Comparison of ENCODE assay signal across 25 cellular contexts in the genomic region with DNA sequence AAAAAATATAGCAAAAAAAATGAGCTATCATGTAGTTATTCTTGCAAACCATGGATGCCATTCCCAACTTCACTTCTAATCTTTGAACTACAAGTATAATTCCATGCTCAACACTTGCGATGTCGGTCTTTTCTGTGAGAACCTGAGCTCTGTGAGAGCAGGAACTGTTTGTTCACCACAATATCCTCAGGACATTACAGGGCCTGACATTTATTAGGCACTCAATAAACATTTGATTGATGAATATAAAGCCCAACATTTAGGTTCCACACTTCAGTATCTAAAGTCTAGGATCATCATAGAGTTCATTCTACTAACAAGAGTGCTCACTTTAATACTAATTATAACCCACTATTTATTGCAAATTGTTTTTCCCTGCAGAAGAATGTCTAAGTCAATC.
A peak's percentile ranks its signal among the peaks of the same experiment; 100 is the strongest.
DNase-seq lines count a peak whose midpoint lies in the region; ATAC-seq, FAIRE-seq and TF ChIP-seq lines count a peak whose summit lies in the region.
"Had no signal": no experiment of that assay in that cellular context is flagged by ENCODE, and none has a peak within 500 bp of the region (broad histone marks: within the 10 kb centered on the region; RNA-seq: fewer than 3 reads in every experiment).

No MANE protein-coding gene starts in this region.

- no peak for FAIRE-seq in kidney (lab: Jason Lieb, UNC)
- FAIRE-seq: GM12891 had no signal

- H3K27ac ChIP-seq in GM23338 (ENCODE audit: low read depth) = no peak overlapping the region
- H3K27ac ChIP-seq in mesendoderm (ENCODE audit: low read depth, low read length) = no peak overlapping the region
- no peak overlapping the region for H3K27ac ChIP-seq in lower lobe of right lung
- H3K27ac ChIP-seq in kidney (ENCODE audit: low read depth in 2 of 2, low read length in 2 of 2) = no peak overlapping the region
- H3K27ac ChIP-seq: BLaER1 had no signal

- H2BK15ac ChIP-seq in mesendoderm (replicated peaks; ENCODE audit: low read depth) = no peak overlapping the region

- H4K20me1 ChIP-seq in GM23338 (replicated peaks; ENCODE audit: insufficient read depth) (no peaks in the 10 kb centered on the region), Loucy (ENCODE audit: insufficient read depth, low read length, poor library complexity, severe bottlenecking) (no peaks in the 10 kb centered on the region)
- H4K20me1 ChIP-seq: BLaER1 had no signal

- no peaks in the 10 kb centered on the region for H3K79me1 ChIP-seq in mesendoderm (ENCODE audit: low read length)

- H3K9ac ChIP-seq in Loucy (ENCODE audit: low read depth, low read length, poor library complexity, severe bottlenecking) (no peak overlapping the region), mesendoderm (ENCODE audit: low read length) (no peak overlapping the region), kidney (ENCODE audit: low read length in 2 of 2) (no peak overlapping the region)
- H3K9ac ChIP-seq: BLaER1 had no signal

- H3K56ac ChIP-seq in mesendoderm (ENCODE audit: low read length) = peak overlapping the region; percentile 30

- H2BK5ac ChIP-seq in mesendoderm (ENCODE audit: low read length) = no peak overlapping the region

- H3K79me2 ChIP-seq in GM23338 (replicated peaks; ENCODE audit: insufficient read depth) = no peaks in the 10 kb centered on the region
- no peaks in the 10 kb centered on the region for H3K79me2 ChIP-seq in Loucy (ENCODE audit: insufficient read depth, low read length)
- H3K79me2 ChIP-seq in mesendoderm (ENCODE audit: control insufficient read depth, insufficient read depth, low read length) = no peaks in the 10 kb centered on the region

- H3K27me3 ChIP-seq in GM23338 (ENCODE audit: insufficient read depth) = no peaks in the 10 kb centered on the region
- no peaks in the 10 kb centered on the region for H3K27me3 ChIP-seq in Loucy (ENCODE audit: insufficient read depth, low read length, poor library complexity, severe bottlenecking)
- no peaks in the 10 kb centered on the region for H3K27me3 ChIP-seq in mesendoderm (ENCODE audit: insufficient read depth, low read length, poor library complexity)
- H3K27me3 ChIP-seq in lower lobe of right lung (ENCODE audit: low read depth) = no peaks in the 10 kb centered on the region
- H3K27me3 ChIP-seq: BE2C, BLaER1 had no signal

- H3K4me3 ChIP-seq in GM23338 (no peak overlapping the region), Loucy (ENCODE audit: low read length, poor library complexity, severe bottlenecking) (no peak overlapping the region), mesendoderm (ENCODE audit: low read length) (no peak overlapping the region), lower lobe of right lung (no peak overlapping the region), kidney (ENCODE audit: low read length in 2 of 2) (no peak overlapping the region)
- H3K4me3 ChIP-seq: BLaER1 had no signal

- H2AK5ac ChIP-seq in mesendoderm (ENCODE audit: low read length) = no peak overlapping the region

- H3K4ac ChIP-seq in mesendoderm (ENCODE audit: low read depth, low read length) = no peak overlapping the region

- H4K5ac ChIP-seq in mesendoderm (ENCODE audit: low read length) = no peak overlapping the region

- H3K4me1 ChIP-seq in GM23338 (ENCODE audit: insufficient read depth) (peaks cover 10% of the 10 kb centered on the region; the same call in 1 of the 2 replicates), Loucy (ENCODE audit: insufficient read depth, low read length, poor library complexity, severe bottlenecking) (peaks cover 20% of the 10 kb centered on the region), mesendoderm (ENCODE audit: control insufficient read depth, low read depth, low read length) (no peaks in the 10 kb centered on the region), lower lobe of right lung (no peaks in the 10 kb centered on the region), kidney (ENCODE audit: control insufficient read depth in 1 of 2, insufficient read depth in 1 of 2, low read depth in 1 of 2, low read length in 2 of 2) (no peaks in the 10 kb centered on the region)
- H3K4me1 ChIP-seq: BE2C had no signal

- WGBS in mesendoderm (ENCODE audit: extremely low coverage, insufficient coverage, low lambda C conversion rate) = no CpG with 5 or more reads among the region's 2 CpGs

- H3K36me3 ChIP-seq in GM23338 (ENCODE audit: insufficient read depth) = no peaks in the 10 kb centered on the region
- no peaks in the 10 kb centered on the region for H3K36me3 ChIP-seq in Loucy (ENCODE audit: insufficient read depth, low read length)
- H3K36me3 ChIP-seq in mesendoderm (ENCODE audit: control insufficient read depth, insufficient read depth, low read length) = no peaks in the 10 kb centered on the region
- H3K36me3 ChIP-seq in lower lobe of right lung = no peaks in the 10 kb centered on the region
- no peaks in the 10 kb centered on the region for H3K36me3 ChIP-seq in kidney (ENCODE audit: control insufficient read depth in 1 of 2, insufficient read depth in 2 of 2, low read length in 2 of 2)
- H3K36me3 ChIP-seq: BE2C, BLaER1 had no signal

- H3K9me2 ChIP-seq in GM23338 (ENCODE audit: insufficient read depth) (no peaks in the 10 kb centered on the region), Loucy (replicated peaks; ENCODE audit: low read depth, low read length) (no peaks in the 10 kb centered on the region)

- ATAC-seq in GM23338 (no peak), lower lobe of right lung (no peak)
- ATAC-seq in stimulated activated naive CD8-positive, alpha-beta T cell treated with anti-CD3 and anti-CD28 coated beads, Interleukin-15, amount 100 ng/mL, for 72 hours = no peak

- no peak overlapping the region for H3K18ac ChIP-seq in mesendoderm (ENCODE audit: low read length)

- H3F3A ChIP-seq in GM23338 (replicated peaks; ENCODE audit: low read depth) (no peaks in the 10 kb centered on the region), Loucy (ENCODE audit: low read depth) (no peaks in the 10 kb centered on the region)

- no peak overlapping the region for H3K23ac ChIP-seq in mesendoderm (ENCODE audit: low read length)

- H3K27ac Mint-ChIP-seq in GM23338 = no peak overlapping the region
- no peak overlapping the region for H3K27ac Mint-ChIP-seq in stimulated activated naive CD8-positive, alpha-beta T cell treated with anti-CD3 and anti-CD28 coated beads, Interleukin-15, amount 100 ng/mL, for 72 hours
- H3K27ac Mint-ChIP-seq: CD14-positive monocyte; CD4-positive, alpha-beta memory T cell; CD4-positive, CD25-positive, alpha-beta regulatory T cell; CD8-positive, alpha-beta memory T cell had no signal

- H3K4me1 Mint-ChIP-seq in GM23338 = peaks cover 14% of the 10 kb centered on the region
- no peaks in the 10 kb centered on the region for H3K4me1 Mint-ChIP-seq in stimulated activated naive CD8-positive, alpha-beta T cell treated with anti-CD3 and anti-CD28 coated beads, Interleukin-15, amount 100 ng/mL, for 72 hours
- H3K4me1 Mint-ChIP-seq: CD4-positive, alpha-beta memory T cell; CD4-positive, CD25-positive, alpha-beta regulatory T cell; CD8-positive, alpha-beta memory T cell had no signal

- H2AFZ ChIP-seq in GM23338 = no peak overlapping the region
- H2AFZ ChIP-seq in Loucy (ENCODE audit: low read length) = no peak overlapping the region

- no peak for DNase-seq in GM23338 (ENCODE audit: low spot score)
- peak; percentile 57 for DNase-seq in SK-MEL-5 (ENCODE audit: low read depth, low spot score)
- DNase-seq in mesendoderm = no peak
- DNase-seq in posterior cingulate gyrus = no peak
- no peak for DNase-seq in lower lobe of right lung
- no peak for DNase-seq in stimulated activated naive CD8-positive, alpha-beta T cell treated with anti-CD3 and anti-CD28 coated beads, Interleukin-15, amount 100 ng/mL, for 72 hours
- DNase-seq in kidney = no peak
- DNase-seq: 8988T; ACHN; BE2C; C1 segment of cervical spinal cord; CD4-positive, alpha-beta memory T cell; CD4-positive, CD25-positive, alpha-beta regulatory T cell; CD8-positive, alpha-beta memory T cell; COR-L47; DMS 273 treated with DMSO at 0.1 percent for 48 hours; DMS153; DMS53; DMS79; DND-41; GF-D8 had no signal

- H3K27me3 Mint-ChIP-seq in GM23338 (ENCODE audit: insufficient read depth, low read depth, poor library complexity) = no peaks in the 10 kb centered on the region
- peaks cover 10% of the 10 kb centered on the region for H3K27me3 Mint-ChIP-seq in stimulated activated naive CD8-positive, alpha-beta T cell treated with anti-CD3 and anti-CD28 coated beads, Interleukin-15, amount 100 ng/mL, for 72 hours
- H3K27me3 Mint-ChIP-seq: CD4-positive, CD25-positive, alpha-beta regulatory T cell had no signal

- H3K4me3 Mint-ChIP-seq in GM23338 = no peak overlapping the region
- no peak overlapping the region for H3K4me3 Mint-ChIP-seq in stimulated activated naive CD8-positive, alpha-beta T cell treated with anti-CD3 and anti-CD28 coated beads, Interleukin-15, amount 100 ng/mL, for 72 hours
- H3K4me3 Mint-ChIP-seq: CD14-positive monocyte; CD4-positive, alpha-beta memory T cell; CD4-positive, CD25-positive, alpha-beta regulatory T cell; CD8-positive, alpha-beta memory T cell had no signal

- no peak overlapping the region for H2BK120ac ChIP-seq in mesendoderm (ENCODE audit: low read depth, low read length)

- no peaks in the 10 kb centered on the region for H3K36me3 Mint-ChIP-seq in GM23338 (ENCODE audit: low read depth)
- H3K36me3 Mint-ChIP-seq: CD14-positive monocyte; CD4-positive, alpha-beta memory T cell; CD4-positive, CD25-positive, alpha-beta regulatory T cell; CD8-positive, alpha-beta memory T cell had no signal

- no peaks in the 10 kb centered on the region for H3K9me3 Mint-ChIP-seq in GM23338
- no peaks in the 10 kb centered on the region for H3K9me3 Mint-ChIP-seq in stimulated activated naive CD8-positive, alpha-beta T cell treated with anti-CD3 and anti-CD28 coated beads, Interleukin-15, amount 100 ng/mL, for 72 hours
- H3K9me3 Mint-ChIP-seq: CD14-positive monocyte; CD8-positive, alpha-beta memory T cell had no signal

- intact Hi-C loops in posterior cingulate gyrus (cut with DNase I) = no loop called here
- intact Hi-C loops in lower lobe of right lung (cut with DNase I) = no loop called here
- intact Hi-C loops in kidney (cut with DNase I) = no loop called here

- H3K4me2 ChIP-seq in GM23338 (0 out of 2 replicates have a peak overlapping the region, but pooled peaks have one; percentile 9), Loucy (ENCODE audit: low read depth, low read length, poor library complexity, severe bottlenecking) (peak overlapping the region; percentile 30), mesendoderm (ENCODE audit: low read length) (no peak overlapping the region)
- H3K4me2 ChIP-seq: BLaER1 had no signal

- in situ Hi-C loops in SK-MEL-5 (cut with HindIII; ENCODE audit: low pct_unique_long_range_greater_than_20kb, low sequenced_read_pairs) = no loop called here

- TF ChIP-seq CTCF in GM23338 (conservative IDR thresholded peaks at IDR 0.05; ENCODE audit: low read depth in 2 of 2) (no peak), Loucy (conservative IDR thresholded peaks at IDR 0.05; ENCODE audit: low read length) (no peak), lower lobe of right lung (IDR thresholded peaks at IDR 0.05) (no peak), kidney (IDR thresholded peaks at IDR 0.05; ENCODE audit: borderline replicate concordance, extremely low read depth, insufficient read depth) (no peak)

- no peak overlapping the region for H4K8ac ChIP-seq in mesendoderm (ENCODE audit: low read depth, low read length)

- H3K9me3 ChIP-seq in Loucy (ENCODE audit: insufficient read depth, low read depth, low read length) = no peaks in the 10 kb centered on the region
- no peaks in the 10 kb centered on the region for H3K9me3 ChIP-seq in lower lobe of right lung
- H3K9me3 ChIP-seq in kidney (ENCODE audit: control insufficient read depth in 1 of 2, low read length in 2 of 2) = no peaks in the 10 kb centered on the region
- H3K9me3 ChIP-seq: BE2C, BLaER1 had no signal
